Comparison of ENCODE assay signal across 13 cellular contexts in the genomic region with DNA sequence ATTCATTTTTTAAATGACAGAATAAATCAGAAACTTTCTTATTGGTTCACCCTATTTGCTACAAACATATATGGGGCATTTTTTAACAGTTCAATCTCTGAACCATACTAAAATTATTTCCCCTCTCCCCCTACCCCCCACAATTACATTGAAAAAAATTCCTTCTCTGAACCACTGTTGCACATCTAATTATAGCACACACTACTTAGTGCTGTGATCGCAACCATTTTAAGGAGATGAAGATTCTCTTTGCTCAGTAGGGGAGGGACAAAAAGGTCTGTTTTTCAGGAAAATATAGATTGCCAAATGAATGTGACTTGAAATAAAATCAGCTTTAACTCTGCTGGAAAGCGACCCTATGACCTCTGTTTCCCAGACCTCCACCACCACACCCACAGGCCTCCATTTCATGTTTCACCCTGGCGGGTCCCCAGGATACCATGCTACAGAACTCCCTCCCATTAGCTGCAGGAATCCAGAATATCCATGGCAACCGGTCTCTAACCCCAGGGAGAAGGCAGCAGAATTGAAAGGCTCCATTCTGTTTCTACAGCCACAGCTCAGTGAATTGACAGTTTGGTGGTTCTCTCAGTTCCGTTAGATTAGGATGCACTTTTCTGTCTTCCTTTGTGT.
DNase-seq lines count a peak whose midpoint lies in the region; ATAC-seq and TF ChIP-seq lines count a peak whose summit lies in the region.
"Had no signal": no experiment of that assay in that cellular context is flagged by ENCODE, and none has a peak within 500 bp of the region (broad histone marks: within the 10 kb centered on the region; RNA-seq: fewer than 3 reads in every experiment).

No MANE protein-coding gene starts in this region.

- H3K9me3 ChIP-seq in PC-3 (ENCODE audit: low read length) = no peaks in the 10 kb centered on the region
- H3K9me3 ChIP-seq in transverse colon = no peaks in the 10 kb centered on the region

- CTCF ChIA-PET in PC-3 (lab: Charles Lee) = no interaction called here

- H3K27ac ChIP-seq in layer of hippocampus (ENCODE audit: low read depth, low read length) (peak overlapping the region; percentile 6), PC-3 (ENCODE audit: low read length) (no peak overlapping the region), transverse colon (no peak overlapping the region)

- TF ChIP-seq EP300 in transverse colon (IDR thresholded peaks at IDR 0.05; ENCODE audit: low read depth) = no peak

- H3K27ac Mint-ChIP-seq in stimulated activated effector memory CD8-positive, alpha-beta T cell treated with anti-CD3 and anti-CD28 coated beads, Interleukin-12 subunit alpha, Interleukin-12 subunit beta, amount 100 ng/mL, for 72 hours = no peak overlapping the region
- H3K27ac Mint-ChIP-seq: naive thymus-derived CD4-positive, alpha-beta T cell had no signal

- intact Hi-C loops in PC-3 (cut with micrococcal nuclease) = no loop called here
- intact Hi-C loops in transverse colon (cut with DNase I; ENCODE audit: low total_unique reads) = no loop called here

- H3K9ac ChIP-seq in PC-3 (ENCODE audit: low read length) = no peak overlapping the region

- H3K27me3 ChIP-seq in layer of hippocampus (ENCODE audit: control insufficient read depth, insufficient read depth, low read length) (no peaks in the 10 kb centered on the region), PC-3 (ENCODE audit: low read length) (no peaks in the 10 kb centered on the region), transverse colon (no peaks in the 10 kb centered on the region)
- H3K27me3 ChIP-seq: tibial nerve had no signal

- no peaks in the 10 kb centered on the region for H3K79me2 ChIP-seq in PC-3 (ENCODE audit: low read length)

- TF ChIP-seq POLR2A in transverse colon (IDR thresholded peaks at IDR 0.05) = no peak

- TF ChIP-seq CTCF in PC-3 (conservative IDR thresholded peaks at IDR 0.05; ENCODE audit: low read depth, low read length) (no peak), transverse colon (IDR thresholded peaks at IDR 0.05) (no peak)

- no peaks in the 10 kb centered on the region for H3F3A ChIP-seq in PC-3 (ENCODE audit: low read length, unreplicated experiment)

- no peaks in the 10 kb centered on the region for H3K9me2 ChIP-seq in PC-3 (replicated peaks; ENCODE audit: low read length)

- H4K20me1 ChIP-seq in PC-3 (ENCODE audit: low read length) = no peaks in the 10 kb centered on the region

- no peaks in the 10 kb centered on the region for H3K36me3 Mint-ChIP-seq in stimulated activated effector memory CD8-positive, alpha-beta T cell treated with anti-CD3 and anti-CD28 coated beads, Interleukin-12 subunit alpha, Interleukin-12 subunit beta, amount 100 ng/mL, for 72 hours
- H3K36me3 Mint-ChIP-seq: naive thymus-derived CD4-positive, alpha-beta T cell had no signal

- peak; percentile 52 for DNase-seq in NCI-H1694 treated with DMSO at 0.1 percent for 48 hours (lab: John Stamatoyannopoulos, UW)
- DNase-seq in ecto neural progenitor cell (ENCODE audit: low spot score) = peak; percentile 75
- DNase-seq in skeletal muscle cell (ENCODE audit: low read depth) = peak; percentile 62
- no peak for DNase-seq in PC-3
- DNase-seq in stimulated activated effector memory CD8-positive, alpha-beta T cell treated with anti-CD3 and anti-CD28 coated beads, Interleukin-12 subunit alpha, Interleukin-12 subunit beta, amount 100 ng/mL, for 72 hours (ENCODE audit: low spot score in 2 of 2) = no peak
- DNase-seq in HK-2 (ENCODE audit: unreplicated experiment) = no peak
- no peak for DNase-seq in transverse colon
- DNase-seq: activated naive CD4-positive, alpha-beta T cell treated with anti-CD3 and anti-CD28 coated beads, Interleukin-2, amount 50 U/mL, for 16 hours; AML-193; naive thymus-derived CD4-positive, alpha-beta T cell had no signal

- POLR2A ChIA-PET in PC-3 (lab: Charles Lee; ENCODE audit: unreplicated experiment) = no interaction called here

- H3K4me1 ChIP-seq in PC-3 (ENCODE audit: insufficient read depth, low read length) = no peaks in the 10 kb centered on the region
- H3K4me1 ChIP-seq in transverse colon = no peaks in the 10 kb centered on the region

- H2AFZ ChIP-seq in PC-3 (ENCODE audit: low read length) = no peak overlapping the region

- no peak for ATAC-seq in PC-3
- no peak for ATAC-seq in stimulated activated effector memory CD8-positive, alpha-beta T cell treated with anti-CD3 and anti-CD28 coated beads, Interleukin-12 subunit alpha, Interleukin-12 subunit beta, amount 100 ng/mL, for 72 hours
- ATAC-seq: naive thymus-derived CD4-positive, alpha-beta T cell; SK-N-SH treated with all-trans-retinoic acid at 6 μM for 48 hours had no signal

- BruUV-seq in PC-3 (replicated peaks; lab: Mats Ljungman, UMichigan) = no TSS peak

- in situ Hi-C loops in transverse colon (cut with MboI; ENCODE audit: low pct_ligation_motif_present in 1 of 4, low pct_unique_long_range_greater_than_20kb in 1 of 4, low sequenced_read_pairs in 3 of 4) = no loop called here

- 74 to 83% methylated on average over 5 of the region's 5 CpGs for WGBS in transverse colon (ENCODE audit: low coverage in 1 of 2), 2 donors

- H3K4me3 Mint-ChIP-seq in stimulated activated effector memory CD8-positive, alpha-beta T cell treated with anti-CD3 and anti-CD28 coated beads, Interleukin-12 subunit alpha, Interleukin-12 subunit beta, amount 100 ng/mL, for 72 hours = no peak overlapping the region
- H3K4me3 Mint-ChIP-seq: naive thymus-derived CD4-positive, alpha-beta T cell had no signal

- H3K36me3 ChIP-seq in PC-3 (ENCODE audit: low read depth, low read length) (no peaks in the 10 kb centered on the region), transverse colon (no peaks in the 10 kb centered on the region)
- H3K36me3 ChIP-seq: tibial nerve had no signal

- no peak overlapping the region for H3K4me3 ChIP-seq in skeletal muscle cell (ENCODE audit: low read depth, low read length)
- no peak overlapping the region for H3K4me3 ChIP-seq in PC-3 (ENCODE audit: low read length)
- no peak overlapping the region for H3K4me3 ChIP-seq in transverse colon
- H3K4me3 ChIP-seq: tibial nerve had no signal

- no peak overlapping the region for H3K4me2 ChIP-seq in PC-3 (ENCODE audit: low read length)

- H3K9me3 Mint-ChIP-seq in stimulated activated effector memory CD8-positive, alpha-beta T cell treated with anti-CD3 and anti-CD28 coated beads, Interleukin-12 subunit alpha, Interleukin-12 subunit beta, amount 100 ng/mL, for 72 hours = no peaks in the 10 kb centered on the region

- H3K4me1 Mint-ChIP-seq in stimulated activated effector memory CD8-positive, alpha-beta T cell treated with anti-CD3 and anti-CD28 coated beads, Interleukin-12 subunit alpha, Interleukin-12 subunit beta, amount 100 ng/mL, for 72 hours = no peaks in the 10 kb centered on the region
- H3K4me1 Mint-ChIP-seq: naive thymus-derived CD4-positive, alpha-beta T cell had no signal

Comparison
In these comparisons a context has a peak if more than half of its experiments do, and no peak if none do; other contexts are left out.
1. DNase-seq: peak in NCI-H1694 treated with DMSO at 0.1 percent for 48 hours (single experiment), ecto neural progenitor cell (single experiment) and skeletal muscle cell (single experiment); none in PC-3 (single experiment), stimulated activated effector memory CD8-positive, alpha-beta T cell treated with anti-CD3 and anti-CD28 coated beads, Interleukin-12 subunit alpha, Interleukin-12 subunit beta, amount 100 ng/mL, for 72 hours (0 of 2), HK-2 (single experiment) and transverse colon (single experiment).